Comparison of ENCODE assay signal across 18 cellular contexts in genomic region chr5:62649476-62650113, GRCh38.
DNase-seq lines count a peak whose midpoint lies in the region; ATAC-seq lines count a peak whose summit lies in the region.
"Had no signal": no experiment of that assay in that cellular context is flagged by ENCODE, and none has a peak within 500 bp of the region (broad histone marks: within the 10 kb centered on the region; RNA-seq: fewer than 3 reads in every experiment).

No MANE protein-coding gene starts in this region.

- DNase-seq in CD1c-positive myeloid dendritic cell (ENCODE audit: extremely low spot score): peak; percentile 11
- DNase-seq in OCI-M1 (lab: John Stamatoyannopoulos, UW): peak; percentile 12
- DNase-seq in islet precursor cell: peak; percentile 82
- DNase-seq in DMS 273 treated with DMSO at 0.1 percent for 48 hours (lab: John Stamatoyannopoulos, UW): no peak
- DNase-seq in hepatic stellate cell (ENCODE audit: low spot score): no peak
- no peak for DNase-seq in SW480 (ENCODE audit: low spot score)
- DNase-seq: activated CD4-positive, alpha-beta T cell treated with anti-CD3 and anti-CD28 coated beads, Interleukin-2, amount 10 ng/mL, durations not matched to agents 24 days and 14 days; activated T-cell treated with anti-CD3 and anti-CD28 coated beads, Interleukin-2, amount 50 U/mL, for 1 hour; effector CD4-positive, alpha-beta T cell; GOT3; MG63; naive thymus-derived CD8-positive, alpha-beta T cell; NCI-H2081 treated with DMSO at 0.1 percent for 48 hours; NCI-H774; retina; T-helper 9 cell had no signal

- ATAC-seq in GM19351 (IDR thresholded peaks at IDR 0.05; ENCODE audit: unreplicated experiment): peak; percentile 51
- ATAC-seq in GM21390 (IDR thresholded peaks at IDR 0.05; ENCODE audit: unreplicated experiment): no peak
- ATAC-seq: naive thymus-derived CD8-positive, alpha-beta T cell had no signal

Comparison
In these comparisons a context has a peak if more than half of its experiments do, and no peak if none do; other contexts are left out.
1. DNase-seq: peak in CD1c-positive myeloid dendritic cell (single experiment), OCI-M1 (single experiment) and islet precursor cell (single experiment); none in DMS 273 treated with DMSO at 0.1 percent for 48 hours (single experiment), hepatic stellate cell (single experiment) and SW480 (single experiment).